Comparison of ENCODE assay signal across 8 cellular contexts in the genomic region with DNA sequence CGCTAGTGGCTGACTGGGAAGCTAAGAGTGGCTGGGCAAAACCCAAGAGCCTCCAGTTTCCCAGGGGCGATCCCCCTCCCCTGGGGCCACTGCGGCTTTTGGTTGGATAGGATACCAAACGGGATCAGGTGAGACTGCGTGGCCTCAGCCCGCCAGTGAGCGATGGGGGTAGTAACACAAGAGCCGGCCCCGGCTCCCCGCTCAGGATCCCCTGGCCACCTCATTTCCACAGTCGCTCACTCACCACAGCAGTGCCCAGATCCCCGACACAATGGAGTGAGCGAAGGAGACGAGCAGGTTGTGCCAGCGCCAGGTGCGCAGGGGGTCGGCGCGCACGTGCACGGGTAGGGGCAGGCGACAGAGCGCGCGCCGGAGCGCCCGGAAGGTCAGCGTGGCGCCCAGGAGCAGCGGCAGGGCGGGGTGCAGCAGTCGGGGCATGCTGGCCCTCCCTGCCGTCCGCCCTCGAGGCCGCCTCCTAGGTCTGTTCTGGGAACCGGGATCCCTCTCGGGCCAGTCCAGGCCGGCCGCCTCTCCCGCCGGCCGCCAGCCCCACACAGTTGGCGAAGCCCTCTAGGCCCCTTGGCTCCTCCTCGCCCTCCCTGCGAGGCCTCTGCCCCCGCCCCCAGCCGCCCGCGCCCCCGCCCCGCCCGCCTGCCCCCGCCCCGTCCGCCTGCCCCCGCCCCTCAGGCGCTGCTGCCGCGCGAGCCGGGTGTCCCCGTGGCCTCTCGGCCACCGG. TPM values are rescaled to one million over a fixed set of nuclear protein-coding genes. Genes with fewer than 3 reads are reported as not detected.
A peak's percentile ranks its signal among the peaks of the same experiment; 100 is the strongest.
DNase-seq lines count a peak whose midpoint lies in the region; ATAC-seq and TF ChIP-seq lines count a peak whose summit lies in the region.

A gene with protein sequence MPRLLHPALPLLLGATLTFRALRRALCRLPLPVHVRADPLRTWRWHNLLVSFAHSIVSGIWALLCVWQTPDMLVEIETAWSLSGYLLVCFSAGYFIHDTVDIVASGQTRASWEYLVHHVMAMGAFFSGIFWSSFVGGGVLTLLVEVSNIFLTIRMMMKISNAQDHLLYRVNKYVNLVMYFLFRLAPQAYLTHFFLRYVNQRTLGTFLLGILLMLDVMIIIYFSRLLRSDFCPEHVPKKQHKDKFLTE (minus strand): TSS at position 574 of the 736 bp plus-strand sequence. CDS start 136 bp downstream, at position 438.

- peak within 1 kb of the TSS; percentile 99 for H3K27ac ChIP-seq in mucosa of rectum (ENCODE audit: low read depth in 2 of 2, low read length in 2 of 2)
- peak within 1 kb of the TSS; percentile 99 for H3K27ac ChIP-seq in suprapubic skin

- H3K27me3 ChIP-seq in endocrine pancreas (ENCODE audit: control insufficient read depth, insufficient read depth, low read length): no peaks in the 10 kb centered on the region
- no peaks in the 10 kb centered on the region for H3K27me3 ChIP-seq in mucosa of rectum (ENCODE audit: control insufficient read depth in 2 of 2, insufficient read depth in 2 of 2, low read length in 2 of 2)
- H3K27me3 ChIP-seq in suprapubic skin: no peaks in the 10 kb centered on the region

- TF ChIP-seq CTCF in suprapubic skin (IDR thresholded peaks at IDR 0.05): no peak

- H3K4me1 ChIP-seq in endocrine pancreas (ENCODE audit: control insufficient read depth, insufficient read depth, low read length): peaks cover 6% of the 10 kb centered on the region
- H3K4me1 ChIP-seq in mucosa of rectum (ENCODE audit: control insufficient read depth in 2 of 2, insufficient read depth in 2 of 2, low read length in 2 of 2): peaks cover 50 to 58% of the 10 kb centered on the region in 2 donors
- H3K4me1 ChIP-seq in suprapubic skin: peaks cover 82% of the 10 kb centered on the region

- H3K9me3 Mint-ChIP-seq in activated CD4-positive, alpha-beta memory T cell treated with anti-CD3 and anti-CD28 coated beads, Interleukin-2, amount 10 ng/mL, durations not matched to agents 7 days and 5 days: no peaks in the 10 kb centered on the region

- peak within 1 kb of the TSS; percentile 95 for H3K4me3 Mint-ChIP-seq in activated CD4-positive, alpha-beta memory T cell treated with anti-CD3 and anti-CD28 coated beads, Interleukin-2, amount 10 ng/mL, durations not matched to agents 7 days and 5 days

- H3K27ac Mint-ChIP-seq in activated CD4-positive, alpha-beta memory T cell treated with anti-CD3 and anti-CD28 coated beads, Interleukin-2, amount 10 ng/mL, durations not matched to agents 7 days and 5 days: peak within 1 kb of the TSS; percentile 98

- peak; percentile 88 for DNase-seq in EH (ENCODE audit: low read depth)
- peak; percentile 86 to 97 for DNase-seq in NCI-H526 (lab: John Stamatoyannopoulos, UW)
- peak; percentile 78 for DNase-seq in activated CD4-positive, alpha-beta memory T cell treated with anti-CD3 and anti-CD28 coated beads, Interleukin-2, amount 10 ng/mL, durations not matched to agents 7 days and 5 days
- DNase-seq in suprapubic skin (ENCODE audit: low spot score in 2 of 2): peak in 1 of 2 donors; percentile 88

- ATAC-seq in HG02885 (IDR thresholded peaks at IDR 0.05; ENCODE audit: poor library complexity, unreplicated experiment) (peak; percentile 10), HG02884 (IDR thresholded peaks at IDR 0.05; ENCODE audit: unreplicated experiment) (no peak)

- peak within 1 kb of the TSS; percentile 70 for H3K9ac ChIP-seq in endocrine pancreas (ENCODE audit: control insufficient read depth, insufficient read depth, low read length)
- peak within 1 kb of the TSS; percentile 96 to 99 for H3K9ac ChIP-seq in mucosa of rectum (ENCODE audit: low read depth in 1 of 2, low read length in 2 of 2)

- H3K4me3 ChIP-seq in endocrine pancreas (ENCODE audit: control insufficient read depth, insufficient read depth, low read length) (peak within 1 kb of the TSS; percentile 54), mucosa of rectum (ENCODE audit: low read length in 2 of 2) (peak within 1 kb of the TSS; percentile 82 to 91), suprapubic skin (peak within 1 kb of the TSS; percentile 89)

- H3K9me3 ChIP-seq in endocrine pancreas (ENCODE audit: control insufficient read depth, low read length): no peaks in the 10 kb centered on the region
- H3K9me3 ChIP-seq in mucosa of rectum (ENCODE audit: control insufficient read depth in 2 of 2, low read length in 2 of 2): no peaks in the 10 kb centered on the region
- no peaks in the 10 kb centered on the region for H3K9me3 ChIP-seq in suprapubic skin

- WGBS in suprapubic skin: no CpG with 5 or more reads among the region's 66 CpGs

- POLR2A ChIA-PET in activated CD4-positive, alpha-beta memory T cell treated with anti-CD3 and anti-CD28 coated beads, Interleukin-2, amount 10 ng/mL, durations not matched to agents 7 days and 5 days (lab: Charles Lee): interaction anchor here (0.6 to 15.7 kb wide), 19 partner anchors 10 to 226 kb away, joined by 3 to 426 read pairs (median 12); a partner anchor contains a TSS

- CTCF ChIA-PET in activated CD4-positive, alpha-beta memory T cell treated with anti-CD3 and anti-CD28 coated beads, Interleukin-2, amount 10 ng/mL, durations not matched to agents 7 days and 5 days (lab: Charles Lee): interaction anchor here (0.6 to 7.2 kb wide), 31 partner anchors 10 to 391 kb away, joined by 3 to 458 read pairs (median 7); a partner anchor contains a TSS

- H3K27me3 Mint-ChIP-seq in activated CD4-positive, alpha-beta memory T cell treated with anti-CD3 and anti-CD28 coated beads, Interleukin-2, amount 10 ng/mL, durations not matched to agents 7 days and 5 days: no peaks in the 10 kb centered on the region

- TF ChIP-seq POLR2A in suprapubic skin (IDR thresholded peaks at IDR 0.05): peak in 1 of 2 donors; percentile 16

- no peak for TF ChIP-seq EP300 in suprapubic skin (IDR thresholded peaks at IDR 0.05)

- H3K36me3 ChIP-seq in endocrine pancreas (ENCODE audit: control insufficient read depth, insufficient read depth, low read length): peaks cover 2% of the 10 kb centered on the region
- peaks cover 24 to 36% of the 10 kb centered on the region in 2 donors for H3K36me3 ChIP-seq in mucosa of rectum (ENCODE audit: control insufficient read depth in 2 of 2, insufficient read depth in 2 of 2, low read length in 2 of 2)
- H3K36me3 ChIP-seq in suprapubic skin: peaks cover 35% of the 10 kb centered on the region

- peaks cover 51% of the 10 kb centered on the region for H3K36me3 Mint-ChIP-seq in activated CD4-positive, alpha-beta memory T cell treated with anti-CD3 and anti-CD28 coated beads, Interleukin-2, amount 10 ng/mL, durations not matched to agents 7 days and 5 days (ENCODE audit: low read depth)

- H3K4me1 Mint-ChIP-seq in activated CD4-positive, alpha-beta memory T cell treated with anti-CD3 and anti-CD28 coated beads, Interleukin-2, amount 10 ng/mL, durations not matched to agents 7 days and 5 days: peaks cover 68% of the 10 kb centered on the region

RNA-seq across cellular contexts. Expression of the gene that starts here (rescaled TPM):
- 1 to 10 TPM; 1.4 to 2.3 TPM for total RNA-seq in activated CD4-positive, alpha-beta memory T cell treated with anti-CD3 and anti-CD28 coated beads, Interleukin-2, amount 10 ng/mL, durations not matched to agents 7 days and 5 days
- total RNA-seq in suprapubic skin: 10 to 100 TPM in 3 of 4 donors, 1 to 10 TPM in 1; 6.9 to 25.0 (median 17.0) TPM
